9 cellular contexts compared by ENCODE assay signal in genomic region chr10:78991187-78991586, GRCh38.
DNase-seq lines count a peak whose midpoint lies in the region; ATAC-seq, FAIRE-seq and TF ChIP-seq lines count a peak whose summit lies in the region.
"Had no signal": no experiment of that assay in that cellular context is flagged by ENCODE, and none has a peak within 500 bp of the region (broad histone marks: within the 10 kb centered on the region; RNA-seq: fewer than 3 reads in every experiment).

No MANE protein-coding gene starts in this region.

- no peak overlapping the region for H2AFZ ChIP-seq in smooth muscle cell (ENCODE audit: low read depth)

- POLR2A ChIA-PET in activated CD4-positive, alpha-beta T cell treated with anti-CD3 and anti-CD28 coated beads for 36 hours (lab: Charles Lee) = no interaction called here

- H3K79me2 ChIP-seq in smooth muscle cell (ENCODE audit: low read depth) = no peaks in the 10 kb centered on the region

- no peak for DNase-seq in activated CD4-positive, alpha-beta T cell treated with anti-CD3 and anti-CD28 coated beads for 36 hours
- DNase-seq in activated CD4-positive, alpha-beta T cell treated with anti-CD3 and anti-CD28 coated beads, Interleukin-2, amount 50 U/mL, for 4 hours = no peak
- DNase-seq in RCC 7860 (ENCODE audit: low spot score) = no peak
- DNase-seq in smooth muscle cell (lab: John Stamatoyannopoulos, UW; ENCODE audit: unreplicated experiment) = no peak
- DNase-seq in superior temporal gyrus (ENCODE audit: extremely low spot score) = no peak
- no peak for DNase-seq in GDM1 (lab: John Stamatoyannopoulos, UW)
- DNase-seq: ACHN had no signal

- no peaks in the 10 kb centered on the region for H3K27me3 ChIP-seq in smooth muscle cell (ENCODE audit: low read depth)

- H3K9me3 Mint-ChIP-seq in activated CD4-positive, alpha-beta T cell treated with anti-CD3 and anti-CD28 coated beads for 36 hours (ENCODE audit: low read depth) = no peaks in the 10 kb centered on the region

- no peaks in the 10 kb centered on the region for H3K9me3 ChIP-seq in smooth muscle cell (replicated peaks; ENCODE audit: low read depth)

- FAIRE-seq in RCC 7860 (lab: Jason Lieb, UNC) = peak; percentile 18

- no peak overlapping the region for H3K9ac ChIP-seq in smooth muscle cell (ENCODE audit: low read depth)

- no peaks in the 10 kb centered on the region for H3K27me3 Mint-ChIP-seq in activated CD4-positive, alpha-beta T cell treated with anti-CD3 and anti-CD28 coated beads for 36 hours

- no peaks in the 10 kb centered on the region for H3K36me3 Mint-ChIP-seq in activated CD4-positive, alpha-beta T cell treated with anti-CD3 and anti-CD28 coated beads for 36 hours (ENCODE audit: low read depth)

- H3K27ac ChIP-seq in smooth muscle cell (ENCODE audit: low read depth) = no peak overlapping the region

- H3K4me1 ChIP-seq in smooth muscle cell (ENCODE audit: low read depth) = no peaks in the 10 kb centered on the region

- H3K27ac Mint-ChIP-seq in activated CD4-positive, alpha-beta T cell treated with anti-CD3 and anti-CD28 coated beads for 36 hours = no peak overlapping the region

- ATAC-seq in activated CD4-positive, alpha-beta T cell treated with anti-CD3 and anti-CD28 coated beads for 36 hours = peak; percentile 99
- ATAC-seq in HG03060 (IDR thresholded peaks at IDR 0.05; ENCODE audit: low read depth, unreplicated experiment) (peak; percentile 86), GM19397 (IDR thresholded peaks at IDR 0.05; ENCODE audit: unreplicated experiment) (no peak)

- peak overlapping the region; percentile 13 for H3K4me2 ChIP-seq in smooth muscle cell

- H3F3A ChIP-seq in smooth muscle cell (ENCODE audit: low read depth) = no peaks in the 10 kb centered on the region

- peaks cover 10% of the 10 kb centered on the region for H3K4me1 Mint-ChIP-seq in activated CD4-positive, alpha-beta T cell treated with anti-CD3 and anti-CD28 coated beads for 36 hours

- H3K4me3 ChIP-seq in smooth muscle cell = no peak overlapping the region

- CTCF ChIA-PET in activated CD4-positive, alpha-beta T cell treated with anti-CD3 and anti-CD28 coated beads for 36 hours (lab: Charles Lee) = no interaction called here

- intact Hi-C loops in activated CD4-positive, alpha-beta T cell treated with anti-CD3 and anti-CD28 coated beads for 36 hours (cut with DNase I, micrococcal nuclease) = loop anchor here (1.0 kb wide), 2 partner anchors 17 to 18 kb away; no protein-coding TSS in a partner anchor

- H4K20me1 ChIP-seq in smooth muscle cell (ENCODE audit: low read depth) = no peaks in the 10 kb centered on the region

- H3K4me3 Mint-ChIP-seq in activated CD4-positive, alpha-beta T cell treated with anti-CD3 and anti-CD28 coated beads for 36 hours = no peak overlapping the region

- TF ChIP-seq CTCF in smooth muscle cell (IDR thresholded peaks at IDR 0.05; ENCODE audit: borderline replicate concordance, insufficient read depth, poor library complexity, severe bottlenecking) = no peak

- no peaks in the 10 kb centered on the region for H3K36me3 ChIP-seq in smooth muscle cell (ENCODE audit: low read depth)

- 77% methylated on average over 1 of the region's 1 CpG for WGBS in smooth muscle cell (ENCODE audit: low lambda C conversion rate)
